In genomic region chr17:34633760-34634159, GRCh38 we compare ENCODE assay signal across 8 cellular contexts. TPM values are rescaled to one million over a fixed set of nuclear protein-coding genes. Genes with fewer than 3 reads are reported as not detected.
"Had no signal": no experiment of that assay in that cellular context is flagged by ENCODE, and none has a peak within 500 bp of the region (broad histone marks: within the 10 kb centered on the region; RNA-seq: fewer than 3 reads in every experiment).

No MANE protein-coding gene starts in this region.

- H3K4me2 ChIP-seq: KMS-11 had no signal

- H3K27ac ChIP-seq: HL-60, KMS-11 had no signal

- H3K9ac ChIP-seq: KMS-11 had no signal

- FAIRE-seq: HTR-8/SVneo had no signal

- DNase-seq: IMR-90, KBM-7, KG1 had no signal

RNA-seq across cellular contexts. Expression of gene TMEM132E, which starts 54.4 kb away (rescaled TPM):
- total RNA-seq: HT-29, HT1080, IMR-90 had no signal
- polyA plus RNA-seq: IMR-90 had no signal
